Comparison of ENCODE assay signal across 17 cellular contexts in the genomic region with DNA sequence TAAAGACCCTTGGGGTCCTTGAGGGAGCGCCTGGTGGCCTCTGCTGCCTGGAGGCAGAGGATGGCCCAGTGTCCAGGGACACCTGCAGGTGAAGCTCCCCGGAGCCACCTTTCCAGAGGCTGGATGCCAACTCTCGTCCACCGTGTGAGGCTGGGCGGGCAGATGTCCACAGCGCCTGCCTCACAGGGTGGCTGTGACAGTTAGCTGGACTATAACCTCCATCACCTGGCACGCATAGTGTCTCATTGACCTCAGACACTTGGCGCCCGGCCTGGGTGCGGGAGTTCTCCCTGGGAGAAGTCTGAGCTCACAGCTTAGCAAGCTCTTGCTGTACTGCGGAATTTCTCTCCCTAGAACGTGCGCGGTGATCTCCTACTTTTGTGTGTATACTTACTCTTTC. TPM values are rescaled to one million over a fixed set of nuclear protein-coding genes. Genes with fewer than 3 reads are reported as not detected.
DNase-seq lines count a peak whose midpoint lies in the region; ATAC-seq and TF ChIP-seq lines count a peak whose summit lies in the region.
"Had no signal": no experiment of that assay in that cellular context is flagged by ENCODE, and none has a peak within 500 bp of the region (broad histone marks: within the 10 kb centered on the region; RNA-seq: fewer than 3 reads in every experiment).

No MANE protein-coding gene starts in this region.

- H3K27me3 Mint-ChIP-seq in endothelial cell (ENCODE audit: unreplicated experiment): no peaks in the 10 kb centered on the region
- H3K27me3 Mint-ChIP-seq: naive thymus-derived CD4-positive, alpha-beta T cell had no signal

- H3K4me1 ChIP-seq in ovary (ENCODE audit: insufficient read depth): peaks cover 10% of the 10 kb centered on the region

- intact Hi-C loops in cardiac septum (cut with DNase I) (loop anchor here (5.0 kb wide), 1 partner anchor 44 kb away; no protein-coding TSS in a partner anchor), ovary (cut with DNase I) (no loop called here)

- TF ChIP-seq CTCF in ovary (IDR thresholded peaks at IDR 0.05) (no peak), GM13977 (IDR thresholded peaks at IDR 0.05; ENCODE audit: extremely low read depth, insufficient read depth, missing control alignments) (no peak), endothelial cell (IDR thresholded peaks at IDR 0.05; ENCODE audit: unreplicated experiment) (no peak)

- H3K9me3 ChIP-seq in ovary: no peaks in the 10 kb centered on the region
- H3K9me3 ChIP-seq: spleen had no signal

- no peak for TF ChIP-seq EP300 in ovary (IDR thresholded peaks at IDR 0.05)

- ATAC-seq in GM18519 (IDR thresholded peaks at IDR 0.05; ENCODE audit: low FRiP score, unreplicated experiment): no peak
- ATAC-seq: GM12878; naive thymus-derived CD4-positive, alpha-beta T cell had no signal

- in situ Hi-C loops in GM13977 (cut with MboI; ENCODE audit: low pct_unique_long_range_greater_than_20kb, low sequenced_read_pairs, unreplicated experiment): no loop called here

- 52 to 63% (median 56%) methylated on average over 14 of the region's 14 CpGs for WGBS in ovary, 3 donors

- peaks cover 41% of the 10 kb centered on the region for H3K4me1 Mint-ChIP-seq in endothelial cell (ENCODE audit: unreplicated experiment)

- no peak overlapping the region for H3K27ac Mint-ChIP-seq in endothelial cell (ENCODE audit: unreplicated experiment)
- H3K27ac Mint-ChIP-seq: activated T-helper 1 cell treated with anti-CD3 and anti-CD28 coated beads, Interleukin-12 subunit alpha, Interleukin-12 subunit beta, Interleukin-2, Interleukin-4 antibody, amounts not matched to agents 30 ng/mL and 10 ng/mL and 1 ng/mL, durations not matched to agents 14 hours and 24 hours and 36 hours had no signal

- TF ChIP-seq POLR2A in ovary (IDR thresholded peaks at IDR 0.05): no peak

- H3K36me3 Mint-ChIP-seq in endothelial cell (ENCODE audit: low read depth, unreplicated experiment): peaks cover 3% of the 10 kb centered on the region

- H3K36me3 ChIP-seq in ovary: no peaks in the 10 kb centered on the region

- H3K27me3 ChIP-seq in ovary: no peaks in the 10 kb centered on the region
- H3K27me3 ChIP-seq: spleen had no signal

- peak overlapping the region; percentile 37 for H3K27ac ChIP-seq in angular gyrus (ENCODE audit: low read depth, low read length)
- H3K27ac ChIP-seq in ovary: no peak overlapping the region
- H3K27ac ChIP-seq: spleen had no signal

- no peak overlapping the region for H3K4me3 ChIP-seq in ovary
- H3K4me3 ChIP-seq: GM12878, spleen had no signal

- H3K9me3 Mint-ChIP-seq in endothelial cell (ENCODE audit: unreplicated experiment): no peaks in the 10 kb centered on the region
- H3K9me3 Mint-ChIP-seq: activated T-helper 1 cell treated with anti-CD3 and anti-CD28 coated beads, Interleukin-12 subunit alpha, Interleukin-12 subunit beta, Interleukin-2, Interleukin-4 antibody, amounts not matched to agents 30 ng/mL and 10 ng/mL and 1 ng/mL, durations not matched to agents 14 hours and 24 hours and 36 hours had no signal

- H3K4me3 Mint-ChIP-seq in endothelial cell (ENCODE audit: unreplicated experiment): no peak overlapping the region
- H3K4me3 Mint-ChIP-seq: activated T-helper 1 cell treated with anti-CD3 and anti-CD28 coated beads, Interleukin-12 subunit alpha, Interleukin-12 subunit beta, Interleukin-2, Interleukin-4 antibody, amounts not matched to agents 30 ng/mL and 10 ng/mL and 1 ng/mL, durations not matched to agents 14 hours and 24 hours and 36 hours had no signal

- DNase-seq in Daoy (ENCODE audit: low read depth) (peak; percentile 9), cardiac septum (ENCODE audit: low spot score) (peak; percentile 82), ovary (peak in 4 of 5 donors; percentile 38 to 66 (median 51)), foreskin melanocyte (no peak), GM13977 (ENCODE audit: low spot score) (no peak), endothelial cell (ENCODE audit: low spot score) (no peak)
- DNase-seq: activated CD4-positive, alpha-beta T cell treated with anti-CD3 and anti-CD28 coated beads for 48 hours; DMS153; Karpas-422; naive thymus-derived CD4-positive, alpha-beta T cell; NCI-H2107; spleen; T-helper 1 cell had no signal

RNA-seq across cellular contexts. Expression of a gene that starts 9.8 kb away (rescaled TPM):
- total RNA-seq in Daoy (2014; rRNA removed; shearing (Covaris generic)): 0.89 and 8.5 TPM in 2 replicates
- total RNA-seq in cardiac septum: 9.3 TPM
- total RNA-seq in ovary: 10 to 100 TPM in 5 of 7 donors, 1 to 10 TPM in 2; 3.7 to 21.7 (median 13.1) TPM
- 10 to 100 TPM in 1 of 2 donors, 1 to 10 TPM in 1; 8.1 to 10.1 TPM for polyA plus RNA-seq in ovary
- 24.1 TPM for total RNA-seq in endothelial cell (ENCODE audit: unreplicated experiment)

RNA-seq across cellular contexts. Expression of a gene that starts 45.8 kb away (rescaled TPM):
- not detected in 2 replicates for total RNA-seq in Daoy (2014; rRNA removed; shearing (Covaris generic))
- 1.2 TPM for total RNA-seq in cardiac septum
- 1 to 10 TPM in 5 of 7 donors, under 1 TPM in 2; 0.62 to 2.5 (median 1.5) TPM for total RNA-seq in ovary
- 1 to 10 TPM in 1 of 2 donors, under 1 TPM in 1; 0.97 to 1.8 TPM for polyA plus RNA-seq in ovary
- not detected for total RNA-seq in endothelial cell (ENCODE audit: unreplicated experiment)

Comparison
In these comparisons a context has a peak if more than half of its experiments do, and no peak if none do; other contexts are left out.
1. DNase-seq: peak in Daoy (single experiment), cardiac septum (single experiment) and ovary (4 of 5); none in foreskin melanocyte (single experiment), GM13977 (single experiment) and endothelial cell (single experiment).